Comparison of ENCODE assay signal across 8 cellular contexts in the genomic region with DNA sequence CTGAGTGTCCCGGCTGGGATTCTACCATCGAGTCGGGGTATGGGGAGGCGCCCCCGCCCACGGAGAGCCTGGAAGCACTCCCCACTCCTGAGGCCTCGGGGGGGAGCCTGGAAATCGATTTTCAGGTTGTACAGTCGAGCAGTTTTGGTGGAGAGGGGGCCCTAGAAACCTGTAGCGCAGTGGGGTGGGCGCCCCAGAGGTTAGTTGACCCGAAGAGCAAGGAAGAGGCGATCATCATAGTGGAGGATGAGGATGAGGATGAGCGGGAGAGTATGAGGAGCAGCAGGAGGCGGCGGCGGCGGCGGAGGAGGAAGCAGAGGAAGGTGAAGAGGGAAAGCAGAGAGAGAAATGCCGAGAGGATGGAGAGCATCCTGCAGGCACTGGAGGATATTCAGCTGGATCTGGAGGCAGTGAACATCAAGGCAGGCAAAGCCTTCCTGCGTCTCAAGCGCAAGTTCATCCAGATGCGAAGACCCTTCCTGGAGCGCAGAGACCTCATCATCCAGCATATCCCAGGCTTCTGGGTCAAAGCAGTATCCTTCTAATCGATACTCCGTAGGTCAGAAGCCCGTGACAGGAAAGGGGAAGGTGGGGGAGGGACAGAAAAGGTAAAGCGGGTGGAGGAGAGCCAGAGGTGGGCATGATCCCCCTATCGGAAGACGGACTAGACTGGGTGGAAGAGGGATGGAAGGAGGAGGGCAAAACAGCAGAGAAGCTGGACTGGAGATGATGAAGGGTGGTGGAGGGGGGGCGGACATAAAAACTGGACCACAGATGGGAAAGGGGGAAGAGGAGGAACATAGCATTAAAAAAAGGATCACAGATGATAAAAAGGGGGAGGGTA. TPM values are rescaled to one million over a fixed set of nuclear protein-coding genes. Genes with fewer than 3 reads are reported as not detected.
DNase-seq lines count a peak whose midpoint lies in the region; ATAC-seq and TF ChIP-seq lines count a peak whose summit lies in the region.

No MANE protein-coding gene starts in this region.

- no peaks in the 10 kb centered on the region for H3K9me3 Mint-ChIP-seq in CD8-positive, alpha-beta T cell
- H3K9me3 Mint-ChIP-seq in endodermal cell, result peaks cover 63% of the 10 kb centered on the region

- peaks cover 30% of the 10 kb centered on the region for H3K4me1 ChIP-seq in CD8-positive, alpha-beta T cell (ENCODE audit: insufficient read depth, low read length)
- H3K4me1 ChIP-seq in OCI-LY1 (ENCODE audit: insufficient read depth, low read length, severe bottlenecking), result peaks cover 41% of the 10 kb centered on the region
- no peaks in the 10 kb centered on the region for H3K4me1 ChIP-seq in endodermal cell (ENCODE audit: control insufficient read depth, insufficient read depth, low read length)
- H3K4me1 ChIP-seq in osteoblast (ENCODE audit: insufficient read depth, low read length), result peaks cover 18% of the 10 kb centered on the region

- POLR2A ChIA-PET in CD8-positive, alpha-beta T cell (lab: Charles Lee), result interaction anchor here (1.0 to 5.1 kb wide), 2 partner anchors 10 to 88 kb away, joined by 4 to 42 read pairs; no protein-coding TSS in a partner anchor

- peak overlapping the region; percentile 88 for H3K4me3 Mint-ChIP-seq in CD8-positive, alpha-beta T cell
- H3K4me3 Mint-ChIP-seq in endodermal cell, result peak overlapping the region; percentile 81

- H3K27me3 Mint-ChIP-seq in CD8-positive, alpha-beta T cell (ENCODE audit: low read depth), result no peaks in the 10 kb centered on the region
- H3K27me3 Mint-ChIP-seq in endodermal cell (ENCODE audit: insufficient read depth), result no peaks in the 10 kb centered on the region

- H3K9me3 ChIP-seq in CD8-positive, alpha-beta T cell (ENCODE audit: low read length), result no peaks in the 10 kb centered on the region
- H3K9me3 ChIP-seq in OCI-LY1 (ENCODE audit: low read length) (no peaks in the 10 kb centered on the region), endodermal cell (ENCODE audit: control insufficient read depth, low read length) (no peaks in the 10 kb centered on the region), osteoblast (ENCODE audit: low read depth, low read length) (no peaks in the 10 kb centered on the region)

- H2AFZ ChIP-seq in OCI-LY1 (ENCODE audit: low read length), result no peak overlapping the region
- H2AFZ ChIP-seq in osteoblast (ENCODE audit: low read length), result no peak overlapping the region

- no peaks in the 10 kb centered on the region for H3K9me2 ChIP-seq in OCI-LY1 (ENCODE audit: low read depth, low read length)

- peak overlapping the region; percentile 68 for H3K4me3 ChIP-seq in CD8-positive, alpha-beta T cell (ENCODE audit: low read depth, low read length)
- H3K4me3 ChIP-seq in OCI-LY1 (ENCODE audit: low read depth, low read length, poor library complexity, severe bottlenecking) (peak overlapping the region; percentile 96), endodermal cell (ENCODE audit: low read length) (peak overlapping the region; percentile 82), osteoblast (ENCODE audit: insufficient read depth, low read length) (peak overlapping the region; percentile 80)

- H3K4me2 ChIP-seq in OCI-LY1 (ENCODE audit: low read length) (peak overlapping the region; percentile 89), osteoblast (ENCODE audit: insufficient read depth, low read length) (peak overlapping the region; percentile 88)

- intact Hi-C loops in CD8-positive, alpha-beta T cell (cut with DNase I, micrococcal nuclease), result loop anchor here in 1 of 2 experiments (1.0 to 5.0 kb wide), 3 partner anchors 10 to 1281 kb away; no protein-coding TSS in a partner anchor

- peak overlapping the region; percentile 91 for H3K9ac ChIP-seq in OCI-LY1 (ENCODE audit: low read length)
- H3K9ac ChIP-seq in endodermal cell (ENCODE audit: extremely low read depth, low read length, poor library complexity, severe bottlenecking), result peak overlapping the region; percentile 44

- no peak for ATAC-seq in CD8-positive, alpha-beta T cell
- ATAC-seq in GM18505 (IDR thresholded peaks at IDR 0.05; ENCODE audit: unreplicated experiment) (no peak), HG03175 (IDR thresholded peaks at IDR 0.05; ENCODE audit: unreplicated experiment) (no peak)

- H4K20me1 ChIP-seq in OCI-LY1 (ENCODE audit: insufficient read depth, low read length), result no peaks in the 10 kb centered on the region
- peaks cover 23% of the 10 kb centered on the region for H4K20me1 ChIP-seq in osteoblast (ENCODE audit: insufficient read depth, low read length)

- H3K36me3 ChIP-seq in CD8-positive, alpha-beta T cell (ENCODE audit: insufficient read depth, low read length), result peaks cover 15% of the 10 kb centered on the region
- H3K36me3 ChIP-seq in OCI-LY1 (ENCODE audit: insufficient read depth, low read length), result peaks cover 40% of the 10 kb centered on the region
- peaks cover 22% of the 10 kb centered on the region for H3K36me3 ChIP-seq in endodermal cell (ENCODE audit: control insufficient read depth, insufficient read depth, low read length)
- H3K36me3 ChIP-seq in osteoblast (ENCODE audit: insufficient read depth, low read length), result peaks cover 31% of the 10 kb centered on the region

- WGBS in endodermal cell (ENCODE audit: insufficient coverage in 1 of 2, insufficient read length in 1 of 2), 2 experiments, result 0 to 7% methylated on average over 5 to 31 of the region's 31 CpGs

- peaks cover 57% of the 10 kb centered on the region for H3K4me1 Mint-ChIP-seq in CD8-positive, alpha-beta T cell (ENCODE audit: low read depth)
- peaks cover 5% of the 10 kb centered on the region for H3K4me1 Mint-ChIP-seq in endodermal cell

- H3K36me3 Mint-ChIP-seq in CD8-positive, alpha-beta T cell, result peaks cover 52% of the 10 kb centered on the region
- H3K36me3 Mint-ChIP-seq in endodermal cell (ENCODE audit: low read depth), result peaks cover 28% of the 10 kb centered on the region

- H3F3A ChIP-seq in OCI-LY1 (ENCODE audit: insufficient read depth, low read length), result no peaks in the 10 kb centered on the region

- no peak for DNase-seq in CD8-positive, alpha-beta T cell
- DNase-seq in endodermal cell (no peak), osteoblast (ENCODE audit: insufficient read length, low spot score, missing footprints) (no peak), NOMO-1 (lab: John Stamatoyannopoulos, UW; ENCODE audit: unreplicated experiment in 2 of 2) (no peak)
- DNase-seq in effector CD4-positive, alpha-beta T cell, result no peak

- no peaks in the 10 kb centered on the region for H3K27me3 ChIP-seq in CD8-positive, alpha-beta T cell (ENCODE audit: insufficient read depth, low read length)
- H3K27me3 ChIP-seq in OCI-LY1 (ENCODE audit: insufficient read depth, low read length) (no peaks in the 10 kb centered on the region), endodermal cell (ENCODE audit: control insufficient read depth, insufficient read depth, low read length, poor library complexity, severe bottlenecking) (no peaks in the 10 kb centered on the region), osteoblast (ENCODE audit: insufficient read depth, low read length) (no peaks in the 10 kb centered on the region)

- H3K27ac Mint-ChIP-seq in CD8-positive, alpha-beta T cell, result peak overlapping the region; percentile 89
- H3K27ac Mint-ChIP-seq in endodermal cell, result no peak overlapping the region

- no peak for TF ChIP-seq POLR2A in GM18505 (IDR thresholded peaks at IDR 0.05; ENCODE audit: borderline replicate concordance, extremely low read depth, insufficient read depth, insufficient read length)

- CTCF ChIA-PET in CD8-positive, alpha-beta T cell (lab: Charles Lee), result interaction anchor here (1.3 kb wide), 1 partner anchor 11 kb away, joined by 3 read pairs; no protein-coding TSS in a partner anchor

- no peak for TF ChIP-seq CTCF in CD8-positive, alpha-beta T cell (IDR thresholded peaks at IDR 0.05)
- no peak for TF ChIP-seq CTCF in OCI-LY1 (IDR thresholded peaks at IDR 0.05; ENCODE audit: low read length)
- no peak for TF ChIP-seq CTCF in endodermal cell (conservative IDR thresholded peaks at IDR 0.05)
- TF ChIP-seq CTCF in osteoblast (IDR thresholded peaks at IDR 0.05; ENCODE audit: extremely low read depth, low read depth, low read length), result no peak

- H3K79me2 ChIP-seq in OCI-LY1 (ENCODE audit: insufficient read depth, low read length), result 0 out of 2 replicates have a peak, but pooled peaks cover 3% of the 10 kb centered on the region
- H3K79me2 ChIP-seq in osteoblast (ENCODE audit: insufficient read depth, low read length), result peaks cover 31% of the 10 kb centered on the region

- H3K27ac ChIP-seq in CD8-positive, alpha-beta T cell (ENCODE audit: low read depth, low read length), result peak overlapping the region; percentile 77
- H3K27ac ChIP-seq in OCI-LY1 (ENCODE audit: low read depth, low read length, poor library complexity, severe bottlenecking), result peak overlapping the region; percentile 48
- H3K27ac ChIP-seq in endodermal cell (ENCODE audit: low read depth, low read length), result no peak overlapping the region
- peak overlapping the region; percentile 76 for H3K27ac ChIP-seq in osteoblast (ENCODE audit: low read depth, low read length)

RNA-seq across cellular contexts. Expression of a gene that starts 0.8 kb away (rescaled TPM):
- total RNA-seq in CD8-positive, alpha-beta T cell, result 1,000 to 10,000 TPM in 1 of 2 experiments, 100 to 1,000 TPM in 1; 978 to 1,030 TPM
- total RNA-seq in endodermal cell (10 to 100 TPM; 16.6 to 25.1 TPM), osteoblast (13.6 and 15.9 TPM in 2 replicates)
- polyA plus RNA-seq in endodermal cell (2013, experiment 1 of 2), result 20.3 TPM
- polyA plus RNA-seq in endodermal cell (2013, experiment 2 of 2), result 17.6 TPM

RNA-seq across cellular contexts. Expression of a gene that starts 10.9 kb away (rescaled TPM):
- total RNA-seq in CD8-positive, alpha-beta T cell, result 1 to 10 TPM; 7.7 to 8.6 TPM
- total RNA-seq in endodermal cell (10 to 100 TPM; 11.7 to 14.4 TPM), osteoblast (12.3 and 13.3 TPM in 2 replicates)
- polyA plus RNA-seq in endodermal cell (2013, experiment 1 of 2), result 5.8 TPM
- 6.5 TPM for polyA plus RNA-seq in endodermal cell (2013, experiment 2 of 2)

RNA-seq across cellular contexts. Expression of a gene that starts 34.4 kb away (rescaled TPM):
- under 1 TPM; 0.05 to 0.08 TPM for total RNA-seq in CD8-positive, alpha-beta T cell
- 1 to 10 TPM; 7.0 to 9.4 TPM for total RNA-seq in endodermal cell
- 16.5 TPM for polyA plus RNA-seq in endodermal cell (2013, experiment 1 of 2)
- 14.7 TPM for polyA plus RNA-seq in endodermal cell (2013, experiment 2 of 2)
- total RNA-seq in osteoblast, result 1.8 and 2.2 TPM in 2 replicates

Comparison
In these comparisons a context has a peak if more than half of its experiments do, and no peak if none do; other contexts are left out.
1. RNA of a gene that starts 0.8 kb away (total RNA-seq): 978 to 1,030 TPM in CD8-positive, alpha-beta T cell; 16.6 to 25.1 TPM in endodermal cell and 13.6 to 15.9 TPM in osteoblast; every median in the first group is over 10 times any median in the second.
2. Peak in every context shown above with its lines, with median percentiles within 50 percentile points of each other: H3K4me3 ChIP-seq.